ENCODE assay signal across 1 cellular context in the genomic region with DNA sequence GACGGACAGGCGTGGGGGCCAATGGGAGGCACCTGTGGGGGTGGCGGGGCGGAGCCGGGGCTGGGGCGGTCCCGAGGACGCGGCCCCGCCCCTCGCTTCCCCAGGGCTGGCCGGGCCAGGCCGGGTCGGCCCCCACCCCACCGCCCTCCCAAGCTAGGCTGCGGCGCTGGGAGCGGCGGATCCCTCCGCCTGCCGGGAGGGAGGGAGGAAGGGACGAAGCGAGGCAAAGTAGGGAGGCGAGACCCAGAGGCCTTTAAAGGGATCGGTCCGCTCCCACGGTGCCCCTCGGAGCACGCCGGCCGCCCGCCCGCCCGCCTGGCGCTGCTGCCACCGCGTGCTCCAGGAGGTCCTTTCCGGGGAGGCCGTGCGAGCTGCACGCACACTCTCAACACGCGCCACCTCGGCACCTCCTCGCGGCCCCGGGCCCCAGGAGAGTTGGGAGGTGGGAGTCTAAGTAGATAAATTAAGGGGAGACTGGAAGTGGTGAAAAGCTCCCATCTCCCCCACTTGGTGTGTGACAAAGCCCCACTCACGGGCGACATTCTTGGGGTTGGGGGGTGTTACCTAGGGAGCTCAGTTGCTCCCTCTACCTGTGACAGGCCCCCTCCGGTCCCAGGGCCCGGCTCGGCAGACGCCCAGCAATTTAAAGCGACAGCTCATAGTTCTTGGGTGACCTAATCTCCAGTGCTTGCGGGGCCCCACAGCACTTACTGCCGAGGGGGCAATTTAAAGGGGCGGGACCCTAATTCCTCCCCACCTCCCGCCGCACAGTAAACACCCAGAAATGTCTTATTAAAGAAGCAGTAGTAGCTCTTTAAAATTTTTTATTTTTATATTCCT.
TF ChIP-seq lines count a peak whose summit lies in the region.

No MANE protein-coding gene starts in this region.

TF ChIP-seq in HEK293, 187 proteins besides CTCF, POLR2A, EP300 and RAD21 (continued from another document and continues in another):
- TF ChIP-seq, protein P1, sequence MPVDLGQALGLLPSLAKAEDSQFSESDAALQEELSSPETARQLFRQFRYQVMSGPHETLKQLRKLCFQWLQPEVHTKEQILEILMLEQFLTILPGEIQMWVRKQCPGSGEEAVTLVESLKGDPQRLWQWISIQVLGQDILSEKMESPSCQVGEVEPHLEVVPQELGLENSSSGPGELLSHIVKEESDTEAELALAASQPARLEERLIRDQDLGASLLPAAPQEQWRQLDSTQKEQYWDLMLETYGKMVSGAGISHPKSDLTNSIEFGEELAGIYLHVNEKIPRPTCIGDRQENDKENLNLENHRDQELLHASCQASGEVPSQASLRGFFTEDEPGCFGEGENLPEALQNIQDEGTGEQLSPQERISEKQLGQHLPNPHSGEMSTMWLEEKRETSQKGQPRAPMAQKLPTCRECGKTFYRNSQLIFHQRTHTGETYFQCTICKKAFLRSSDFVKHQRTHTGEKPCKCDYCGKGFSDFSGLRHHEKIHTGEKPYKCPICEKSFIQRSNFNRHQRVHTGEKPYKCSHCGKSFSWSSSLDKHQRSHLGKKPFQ (tag by site-specific recombination; IDR thresholded peaks at IDR 0.05) = no peak
- TF ChIP-seq ZNF501 (tag by site-specific recombination; IDR thresholded peaks at IDR 0.05) = peak; percentile 97
- TF ChIP-seq ZNF639 (tag by site-specific recombination; IDR thresholded peaks at IDR 0.05) = 0 out of 2 replicates have a peak, but pooled peaks have one; percentile 33
- TF ChIP-seq ZBTB1 (tag by site-specific recombination; IDR thresholded peaks at IDR 0.05) = 0 out of 2 replicates have a peak, but pooled peaks have one; percentile 49
- TF ChIP-seq KLF7 (tag by site-specific recombination; IDR thresholded peaks at IDR 0.05; ENCODE audit: borderline replicate concordance) = peak; percentile 63
- TF ChIP-seq ZNF248 (tag by site-specific recombination; IDR thresholded peaks at IDR 0.05) = no peak
- TF ChIP-seq ZNF366 (tag by site-specific recombination; conservative IDR thresholded peaks at IDR 0.05) = peak; percentile 97
- no peak for TF ChIP-seq MYNN (tag by site-specific recombination; IDR thresholded peaks at IDR 0.05; ENCODE audit: borderline replicate concordance)
- TF ChIP-seq, protein P2, sequence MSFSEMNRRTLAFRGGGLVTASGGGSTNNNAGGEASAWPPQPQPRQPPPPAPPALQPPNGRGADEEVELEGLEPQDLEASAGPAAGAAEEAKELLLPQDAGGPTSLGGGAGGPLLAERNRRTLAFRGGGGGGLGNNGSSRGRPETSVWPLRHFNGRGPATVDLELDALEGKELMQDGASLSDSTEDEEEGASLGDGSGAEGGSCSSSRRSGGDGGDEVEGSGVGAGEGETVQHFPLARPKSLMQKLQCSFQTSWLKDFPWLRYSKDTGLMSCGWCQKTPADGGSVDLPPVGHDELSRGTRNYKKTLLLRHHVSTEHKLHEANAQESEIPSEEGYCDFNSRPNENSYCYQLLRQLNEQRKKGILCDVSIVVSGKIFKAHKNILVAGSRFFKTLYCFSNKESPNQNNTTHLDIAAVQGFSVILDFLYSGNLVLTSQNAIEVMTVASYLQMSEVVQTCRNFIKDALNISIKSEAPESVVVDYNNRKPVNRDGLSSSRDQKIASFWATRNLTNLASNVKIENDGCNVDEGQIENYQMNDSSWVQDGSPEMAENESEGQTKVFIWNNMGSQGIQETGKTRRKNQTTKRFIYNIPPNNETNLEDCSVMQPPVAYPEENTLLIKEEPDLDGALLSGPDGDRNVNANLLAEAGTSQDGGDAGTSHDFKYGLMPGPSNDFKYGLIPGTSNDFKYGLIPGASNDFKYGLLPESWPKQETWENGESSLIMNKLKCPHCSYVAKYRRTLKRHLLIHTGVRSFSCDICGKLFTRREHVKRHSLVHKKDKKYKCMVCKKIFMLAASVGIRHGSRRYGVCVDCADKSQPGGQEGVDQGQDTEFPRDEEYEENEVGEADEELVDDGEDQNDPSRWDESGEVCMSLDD (tag by site-specific recombination; IDR thresholded peaks at IDR 0.05) = peak; percentile 92
- TF ChIP-seq ZNF777 (tag by site-specific recombination; IDR thresholded peaks at IDR 0.05; ENCODE audit: borderline replicate concordance) = peak; percentile 72; the same call in 1 of the 2 replicates
- peak; percentile 81 for TF ChIP-seq ZNF629 (tag by site-specific recombination; IDR thresholded peaks at IDR 0.05)
- peak; percentile 12 for TF ChIP-seq EGR2 (tag by site-specific recombination; IDR thresholded peaks at IDR 0.05; ENCODE audit: low read depth)
- peak; percentile 85 for TF ChIP-seq ZXDB (tag by site-specific recombination; IDR thresholded peaks at IDR 0.05)
- TF ChIP-seq ZNF133 (tag by site-specific recombination; IDR thresholded peaks at IDR 0.05) = no peak
- no peak for TF ChIP-seq ZNF24 (tag by site-specific recombination; IDR thresholded peaks at IDR 0.05)
- peak; percentile 61 for TF ChIP-seq ZBTB11 (tag by site-specific recombination; conservative IDR thresholded peaks at IDR 0.05; ENCODE audit: low read depth)
- TF ChIP-seq ZNF335 (tag by site-specific recombination; conservative IDR thresholded peaks at IDR 0.05) = peak; percentile 95
- TF ChIP-seq ZNF518A (tag by site-specific recombination; conservative IDR thresholded peaks at IDR 0.05; ENCODE audit: low read depth) = no peak
- peak; percentile 92; the same call in 1 of the 2 replicates for TF ChIP-seq ZNF561 (tag by site-specific recombination; IDR thresholded peaks at IDR 0.05; ENCODE audit: borderline replicate concordance)
- peak; percentile 96 for TF ChIP-seq ZNF610 (tag by site-specific recombination; IDR thresholded peaks at IDR 0.05; ENCODE audit: borderline replicate concordance)
- TF ChIP-seq SETDB1 (IDR thresholded peaks at IDR 0.05; ENCODE audit: insufficient read length, low read length) = no peak
- no peak for TF ChIP-seq ZNF169 (tag by site-specific recombination; IDR thresholded peaks at IDR 0.05)
- no peak for TF ChIP-seq ZNF324 (tag by site-specific recombination; IDR thresholded peaks at IDR 0.05)
- TF ChIP-seq, protein P3, sequence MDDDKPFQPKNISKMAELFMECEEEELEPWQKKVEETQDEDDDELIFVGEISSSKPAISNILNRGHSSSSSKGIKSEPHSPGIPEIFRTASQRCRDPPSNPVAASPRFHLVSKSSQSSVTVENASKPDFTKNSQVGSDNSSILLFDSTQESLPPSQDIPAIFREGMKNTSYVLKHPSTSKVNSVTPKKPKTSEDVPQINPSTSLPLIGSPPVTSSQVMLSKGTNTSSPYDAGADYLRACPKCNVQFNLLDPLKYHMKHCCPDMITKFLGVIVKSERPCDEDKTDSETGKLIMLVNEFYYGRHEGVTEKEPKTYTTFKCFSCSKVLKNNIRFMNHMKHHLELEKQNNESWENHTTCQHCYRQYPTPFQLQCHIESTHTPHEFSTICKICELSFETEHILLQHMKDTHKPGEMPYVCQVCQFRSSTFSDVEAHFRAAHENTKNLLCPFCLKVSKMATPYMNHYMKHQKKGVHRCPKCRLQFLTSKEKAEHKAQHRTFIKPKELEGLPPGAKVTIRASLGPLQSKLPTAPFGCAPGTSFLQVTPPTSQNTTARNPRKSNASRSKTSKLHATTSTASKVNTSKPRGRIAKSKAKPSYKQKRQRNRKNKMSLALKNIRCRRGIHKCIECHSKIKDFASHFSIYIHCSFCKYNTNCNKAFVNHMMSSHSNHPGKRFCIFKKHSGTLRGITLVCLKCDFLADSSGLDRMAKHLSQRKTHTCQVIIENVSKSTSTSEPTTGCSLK (tag by site-specific recombination; IDR thresholded peaks at IDR 0.05) = no peak
- no peak for TF ChIP-seq ZNF473 (tag by site-specific recombination; IDR thresholded peaks at IDR 0.05)
- TF ChIP-seq ZNF121 (tag by site-specific recombination; IDR thresholded peaks at IDR 0.05) = no peak
- no peak for TF ChIP-seq ZNF292 (tag by site-specific recombination; IDR thresholded peaks at IDR 0.05; ENCODE audit: borderline replicate concordance, low read depth)
- no peak for TF ChIP-seq SALL2 (tag by site-specific recombination; IDR thresholded peaks at IDR 0.05; ENCODE audit: borderline replicate concordance)
- TF ChIP-seq ZIC2 (tag by site-specific recombination; IDR thresholded peaks at IDR 0.05) = peak; percentile 88
- no peak for TF ChIP-seq TCF7L2 (IDR thresholded peaks at IDR 0.05; ENCODE audit: borderline replicate concordance, low read depth, low read length)
- no peak for TF ChIP-seq ZNF19 (tag by site-specific recombination; IDR thresholded peaks at IDR 0.05; ENCODE audit: low read depth)
- TF ChIP-seq ZNF433 (tag by site-specific recombination; IDR thresholded peaks at IDR 0.05; ENCODE audit: low read depth) = no peak
- TF ChIP-seq ZNF560 (tag by site-specific recombination; IDR thresholded peaks at IDR 0.05; ENCODE audit: borderline replicate concordance) = no peak
- no peak for TF ChIP-seq ZNF510 (tag by site-specific recombination; IDR thresholded peaks at IDR 0.05; ENCODE audit: insufficient replicate concordance)
- TF ChIP-seq ZNF654 (tag by site-specific recombination; IDR thresholded peaks at IDR 0.05; ENCODE audit: low read depth) = no peak
- 0 out of 2 replicates have a peak, but pooled peaks have one; percentile 21 for TF ChIP-seq MZF1 (tag by site-specific recombination; IDR thresholded peaks at IDR 0.05; ENCODE audit: borderline replicate concordance)
- TF ChIP-seq, protein P4, sequence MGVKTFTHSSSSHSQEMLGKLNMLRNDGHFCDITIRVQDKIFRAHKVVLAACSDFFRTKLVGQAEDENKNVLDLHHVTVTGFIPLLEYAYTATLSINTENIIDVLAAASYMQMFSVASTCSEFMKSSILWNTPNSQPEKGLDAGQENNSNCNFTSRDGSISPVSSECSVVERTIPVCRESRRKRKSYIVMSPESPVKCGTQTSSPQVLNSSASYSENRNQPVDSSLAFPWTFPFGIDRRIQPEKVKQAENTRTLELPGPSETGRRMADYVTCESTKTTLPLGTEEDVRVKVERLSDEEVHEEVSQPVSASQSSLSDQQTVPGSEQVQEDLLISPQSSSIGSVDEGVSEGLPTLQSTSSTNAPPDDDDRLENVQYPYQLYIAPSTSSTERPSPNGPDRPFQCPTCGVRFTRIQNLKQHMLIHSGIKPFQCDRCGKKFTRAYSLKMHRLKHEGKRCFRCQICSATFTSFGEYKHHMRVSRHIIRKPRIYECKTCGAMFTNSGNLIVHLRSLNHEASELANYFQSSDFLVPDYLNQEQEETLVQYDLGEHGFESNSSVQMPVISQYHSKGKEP (tag by site-specific recombination; IDR thresholded peaks at IDR 0.05) = peak; percentile 67; the same call in 1 of the 2 replicates
- TF ChIP-seq BCL11B (tag by site-specific recombination; IDR thresholded peaks at IDR 0.05; ENCODE audit: low read depth) = peak; percentile 92
- TF ChIP-seq ZNF48 (tag by site-specific recombination; IDR thresholded peaks at IDR 0.05) = no peak
